ENCODE assay signal across 27 cellular contexts in genomic region chr17:32648450-32648849, GRCh38.
"Had no signal": no experiment of that assay in that cellular context is flagged by ENCODE, and none has a peak within 500 bp of the region (broad histone marks: within the 10 kb centered on the region; RNA-seq: fewer than 3 reads in every experiment).

No MANE protein-coding gene starts in this region.

- DNase-seq: activated CD4-positive, alpha-beta memory T cell treated with anti-CD3 and anti-CD28 coated beads for 36 hours; activated CD4-positive, alpha-beta T cell treated with anti-CD3 and anti-CD28 coated beads for 36 hours; activated CD4-positive, alpha-beta T cell treated with anti-CD3 and anti-CD28 coated beads, Interleukin-2, amount 10 ng/mL, durations not matched to agents 24 days and 14 days; activated CD4-positive, CD25-positive, alpha-beta regulatory T cell; activated CD4-positive, CD25-positive, alpha-beta regulatory T cell treated with anti-CD3 and anti-CD28 coated beads, Interleukin-2, amount 50 U/mL, for 72 hours; activated CD8-positive, alpha-beta memory T cell treated with anti-CD3 and anti-CD28 coated beads, Interleukin-2, amount 10 ng/mL, durations not matched to agents 7 days and 5 days; activated CD8-positive, alpha-beta memory T cell treated with anti-CD3 and anti-CD28 coated beads, Interleukin-2, amount 50 U/mL, for 4 hours; activated CD8-positive, alpha-beta T cell treated with anti-CD3 and anti-CD28 coated beads, Interleukin-2, amount 10 ng/mL, durations not matched to agents 7 days and 5 days; activated effector memory CD4-positive, alpha-beta T cell treated with anti-CD3 and anti-CD28 coated beads, Interleukin-2, amount 50 U/mL, for 16 hours; activated naive CD4-positive, alpha-beta T cell treated with anti-CD3 and anti-CD28 coated beads for 36 hours; activated naive CD8-positive, alpha-beta T cell treated with anti-CD3 and anti-CD28 coated beads for 36 hours; activated naive CD8-positive, alpha-beta T cell treated with anti-CD3 and anti-CD28 coated beads, Interleukin-2, amount 50 U/mL, for 24 hours; activated T-cell treated with anti-CD3 and anti-CD28 coated beads, Interleukin-2, amount 50 U/mL, for 1 hour; activated T-cell treated with anti-CD3 and anti-CD28 coated beads, Interleukin-2, amount 50 U/mL, for 48 hours; adrenal gland; amygdala; aorta; body of pancreas; caudate nucleus; effector CD8-positive, alpha-beta T cell; foreskin fibroblast; head of caudate nucleus; T-helper 2 cell had no signal

- H3K27ac Mint-ChIP-seq: activated CD4-positive, alpha-beta memory T cell treated with anti-CD3 and anti-CD28 coated beads for 36 hours; activated CD4-positive, alpha-beta T cell treated with anti-CD3 and anti-CD28 coated beads for 36 hours; activated CD4-positive, alpha-beta T cell treated with anti-CD3 and anti-CD28 coated beads, Interleukin-2, amount 10 ng/mL, durations not matched to agents 24 days and 14 days; activated CD8-positive, alpha-beta memory T cell treated with anti-CD3 and anti-CD28 coated beads, Interleukin-2, amount 10 ng/mL, durations not matched to agents 7 days and 5 days; activated CD8-positive, alpha-beta T cell treated with anti-CD3 and anti-CD28 coated beads, Interleukin-2, amount 10 ng/mL, durations not matched to agents 7 days and 5 days; activated naive CD4-positive, alpha-beta T cell treated with anti-CD3 and anti-CD28 coated beads for 36 hours; activated naive CD4-positive, alpha-beta T cell treated with anti-CD3 and anti-CD28 coated beads, Interleukin-2, amount 50 U/mL, for 24 hours; activated naive CD8-positive, alpha-beta T cell treated with anti-CD3 and anti-CD28 coated beads for 36 hours; activated naive CD8-positive, alpha-beta T cell treated with anti-CD3 and anti-CD28 coated beads, Interleukin-2, amount 50 U/mL, for 24 hours; activated T-helper 1 cell treated with anti-CD3 and anti-CD28 coated beads, Interleukin-12 subunit alpha, Interleukin-12 subunit beta, Interleukin-2, Interleukin-4 antibody, amounts not matched to agents 30 ng/mL and 10 ng/mL and 1 ng/mL, durations not matched to agents 14 hours and 24 hours and 36 hours; activated T-helper 2 cell treated with anti-CD3 and anti-CD28 coated beads, Interferon-gamma antibody, Interleukin-2, Interleukin-4, amounts not matched to agents 10 μg/mL and 5 μg/mL and 100 μg/mL, durations not matched to agents 14 hours and 24 hours and 36 hours had no signal

- H3K4me1 Mint-ChIP-seq: activated CD4-positive, alpha-beta T cell treated with anti-CD3 and anti-CD28 coated beads for 36 hours; activated CD4-positive, alpha-beta T cell treated with anti-CD3 and anti-CD28 coated beads, Interleukin-2, amount 10 ng/mL, durations not matched to agents 24 days and 14 days; activated CD8-positive, alpha-beta memory T cell treated with anti-CD3 and anti-CD28 coated beads, Interleukin-2, amount 10 ng/mL, durations not matched to agents 7 days and 5 days; activated naive CD4-positive, alpha-beta T cell treated with anti-CD3 and anti-CD28 coated beads, Interleukin-2, amount 50 U/mL, for 24 hours; activated naive CD8-positive, alpha-beta T cell treated with anti-CD3 and anti-CD28 coated beads for 36 hours; activated naive CD8-positive, alpha-beta T cell treated with anti-CD3 and anti-CD28 coated beads, Interleukin-2, amount 50 U/mL, for 24 hours had no signal

- H3K27ac ChIP-seq: adrenal gland, body of pancreas had no signal

- H3K4me3 Mint-ChIP-seq: activated CD4-positive, alpha-beta memory T cell treated with anti-CD3 and anti-CD28 coated beads for 36 hours; activated CD4-positive, alpha-beta T cell treated with anti-CD3 and anti-CD28 coated beads for 36 hours; activated CD4-positive, alpha-beta T cell treated with anti-CD3 and anti-CD28 coated beads, Interleukin-2, amount 10 ng/mL, durations not matched to agents 24 days and 14 days; activated CD8-positive, alpha-beta memory T cell treated with anti-CD3 and anti-CD28 coated beads, Interleukin-2, amount 10 ng/mL, durations not matched to agents 7 days and 5 days; activated CD8-positive, alpha-beta T cell treated with anti-CD3 and anti-CD28 coated beads, Interleukin-2, amount 10 ng/mL, durations not matched to agents 7 days and 5 days; activated naive CD4-positive, alpha-beta T cell treated with anti-CD3 and anti-CD28 coated beads for 36 hours; activated naive CD4-positive, alpha-beta T cell treated with anti-CD3 and anti-CD28 coated beads, Interleukin-2, amount 50 U/mL, for 24 hours; activated naive CD8-positive, alpha-beta T cell treated with anti-CD3 and anti-CD28 coated beads for 36 hours; activated naive CD8-positive, alpha-beta T cell treated with anti-CD3 and anti-CD28 coated beads, Interleukin-2, amount 50 U/mL, for 24 hours; activated T-helper 1 cell treated with anti-CD3 and anti-CD28 coated beads, Interleukin-12 subunit alpha, Interleukin-12 subunit beta, Interleukin-2, Interleukin-4 antibody, amounts not matched to agents 30 ng/mL and 10 ng/mL and 1 ng/mL, durations not matched to agents 14 hours and 24 hours and 36 hours had no signal

- H3K4me3 ChIP-seq: adrenal gland, body of pancreas had no signal

- H3K27me3 Mint-ChIP-seq: activated CD4-positive, alpha-beta memory T cell treated with anti-CD3 and anti-CD28 coated beads for 36 hours; activated CD4-positive, alpha-beta T cell treated with anti-CD3 and anti-CD28 coated beads for 36 hours; activated CD8-positive, alpha-beta memory T cell treated with anti-CD3 and anti-CD28 coated beads, Interleukin-2, amount 10 ng/mL, durations not matched to agents 7 days and 5 days; activated naive CD4-positive, alpha-beta T cell treated with anti-CD3 and anti-CD28 coated beads, Interleukin-2, amount 50 U/mL, for 24 hours; activated naive CD8-positive, alpha-beta T cell treated with anti-CD3 and anti-CD28 coated beads for 36 hours; activated naive CD8-positive, alpha-beta T cell treated with anti-CD3 and anti-CD28 coated beads, Interleukin-2, amount 50 U/mL, for 24 hours had no signal

- H3K9me3 ChIP-seq: body of pancreas had no signal

- ATAC-seq: activated CD4-positive, alpha-beta T cell treated with anti-CD3 and anti-CD28 coated beads for 36 hours; activated CD8-positive, alpha-beta memory T cell treated with anti-CD3 and anti-CD28 coated beads, Interleukin-2, amount 10 ng/mL, durations not matched to agents 7 days and 5 days; activated CD8-positive, alpha-beta T cell treated with anti-CD3 and anti-CD28 coated beads, Interleukin-2, amount 10 ng/mL, durations not matched to agents 7 days and 5 days; activated naive CD8-positive, alpha-beta T cell treated with anti-CD3 and anti-CD28 coated beads, Interleukin-2, amount 50 U/mL, for 24 hours; body of pancreas; esophagus mucosa had no signal

- H3K4me1 ChIP-seq: adrenal gland, body of pancreas had no signal

- H3K27me3 ChIP-seq: adrenal gland, body of pancreas had no signal
